ENCODE assay signal across 24 cellular contexts in the genomic region with DNA sequence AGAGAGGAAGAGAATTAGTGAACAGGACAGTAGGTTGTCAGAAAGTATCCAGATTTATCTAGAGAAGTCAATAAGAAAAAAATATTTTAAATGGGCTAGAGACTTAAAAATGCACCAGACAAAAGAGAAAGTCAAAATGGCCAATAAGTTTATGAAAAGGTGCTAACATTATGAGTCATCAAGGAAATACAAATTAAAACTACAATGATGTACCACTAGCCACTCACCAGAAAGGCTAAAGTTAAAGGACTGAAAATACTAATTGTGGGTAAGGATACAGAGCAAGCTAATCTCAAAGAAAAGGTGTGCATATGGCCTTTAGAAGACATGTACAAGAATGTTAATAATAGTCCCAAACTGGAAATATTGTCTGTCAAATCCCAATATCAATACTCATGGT. TPM values are rescaled to one million over a fixed set of nuclear protein-coding genes. Genes with fewer than 3 reads are reported as not detected.
DNase-seq lines count a peak whose midpoint lies in the region; ATAC-seq, FAIRE-seq and TF ChIP-seq lines count a peak whose summit lies in the region.
"Had no signal": no experiment of that assay in that cellular context is flagged by ENCODE, and none has a peak within 500 bp of the region (broad histone marks: within the 10 kb centered on the region; RNA-seq: fewer than 3 reads in every experiment).

No MANE protein-coding gene starts in this region.

- no TSS peak for BruUV-seq in GM12878 (replicated peaks; lab: Mats Ljungman, UMichigan)

- H2AFZ ChIP-seq in ACC112 (ENCODE audit: low read length, unreplicated experiment), result peak overlapping the region; percentile 31
- H2AFZ ChIP-seq in GM12878 (ENCODE audit: control insufficient read depth, low read depth, low read length), result no peak overlapping the region

- CTCF ChIA-PET in GM12878 (lab: Yijun Ruan, JAX), result no interaction called here

- no peaks in the 10 kb centered on the region for H4K20me1 ChIP-seq in GM12878 (ENCODE audit: control insufficient read depth, insufficient read depth)
- H4K20me1 ChIP-seq: BLaER1 had no signal

- no peak for TF ChIP-seq POLR2A in GM12878 (IDR thresholded peaks at IDR 0.05; ENCODE audit: low read depth, low read length)

- no peak for TF ChIP-seq RAD21 in GM12878 (IDR thresholded peaks at IDR 0.05; ENCODE audit: insufficient read depth, low read depth, low read length)

- RAD21 ChIA-PET in GM12878 (lab: Charles Lee; ENCODE audit: unreplicated experiment), result no interaction called here

- no peaks in the 10 kb centered on the region for H3K79me2 ChIP-seq in ACC112 (ENCODE audit: control insufficient read depth, insufficient read depth, low read length, unreplicated experiment)
- no peaks in the 10 kb centered on the region for H3K79me2 ChIP-seq in GM12878 (ENCODE audit: control insufficient read depth, insufficient read depth, low read length)

- no peak overlapping the region for H3K9ac ChIP-seq in GM12878 (ENCODE audit: control insufficient read depth, insufficient read depth, low read length)
- H3K9ac ChIP-seq: BLaER1 had no signal

- H3K27me3 ChIP-seq in ACC112 (ENCODE audit: insufficient read depth, low read length) (no peaks in the 10 kb centered on the region), GM12878 (replicated peaks in 1 of 2; ENCODE audit: control insufficient read depth in 2 of 2, insufficient read depth in 2 of 2, low read length in 1 of 2) (no peaks in the 10 kb centered on the region)
- H3K27me3 ChIP-seq: BLaER1 had no signal

- no peak for FAIRE-seq in GM12878 (lab: Jason Lieb, UNC)
- FAIRE-seq: HepG2 had no signal

- H3K4me3 ChIP-seq in ACC112 (ENCODE audit: low read depth, low read length) (no peak overlapping the region), GM12878 (no peak overlapping the region)
- H3K4me3 ChIP-seq: BLaER1 had no signal

- H3K4me2 ChIP-seq in GM12878 (ENCODE audit: control insufficient read depth, insufficient read depth), result no peak overlapping the region
- H3K4me2 ChIP-seq: BLaER1 had no signal

- no peak for TF ChIP-seq CTCF in GM12878 (IDR thresholded peaks at IDR 0.05 in 2 of 3, conservative IDR thresholded peaks at IDR 0.05 in 1 of 3; ENCODE audit: control insufficient read depth in 2 of 3, extremely low read depth in 1 of 3, insufficient read depth in 1 of 3, low read depth in 3 of 3, low read length in 3 of 3)

- POLR2A ChIA-PET in GM12878 (lab: Charles Lee), result no interaction called here

- H3K27ac ChIP-seq in ACC112 (ENCODE audit: low read depth, low read length) (no peak overlapping the region), GM12878 (ENCODE audit: control insufficient read depth, insufficient read depth) (no peak overlapping the region)
- H3K27ac ChIP-seq: BLaER1 had no signal

- no peak for TF ChIP-seq EP300 in GM12878 (IDR thresholded peaks at IDR 0.05; ENCODE audit: borderline replicate concordance in 1 of 2, control insufficient read depth in 1 of 2, low read depth in 2 of 2, low read length in 2 of 2)

- H3K36me3 ChIP-seq in ACC112 (ENCODE audit: insufficient read depth, low read length) (no peaks in the 10 kb centered on the region), GM12878 (ENCODE audit: control insufficient read depth in 2 of 2, insufficient read depth in 2 of 2, low read length in 1 of 2) (no peaks in the 10 kb centered on the region)
- H3K36me3 ChIP-seq: BLaER1 had no signal

- intact Hi-C loops in GM12878 (cut with micrococcal nuclease; ENCODE audit: unreplicated experiment), result no loop called here

- no peaks in the 10 kb centered on the region for H3K9me3 ChIP-seq in GM12878 (replicated peaks; ENCODE audit: control insufficient read depth, insufficient read depth, low read length)
- H3K9me3 ChIP-seq: BLaER1 had no signal

- ATAC-seq in GM19351 (IDR thresholded peaks at IDR 0.05; ENCODE audit: unreplicated experiment), result peak; percentile 58
- ATAC-seq in HG03103 (IDR thresholded peaks at IDR 0.05; ENCODE audit: low read depth, unreplicated experiment), result peak; percentile 43
- ATAC-seq in GM12878, result peak; percentile 57
- ATAC-seq: HCT116, HepG2 had no signal

- H3K4me1 ChIP-seq in ACC112 (ENCODE audit: control insufficient read depth, insufficient read depth, low read length, unreplicated experiment) (no peaks in the 10 kb centered on the region), GM12878 (ENCODE audit: control insufficient read depth, insufficient read depth, low read length) (no peaks in the 10 kb centered on the region)
- H3K4me1 ChIP-seq: BLaER1 had no signal

- no peak for DNase-seq in GM12878 (ENCODE audit: low read depth, low spot score)
- no peak for DNase-seq in stimulated activated CD4-positive, alpha-beta T cell treated with anti-CD3 and anti-CD28 coated beads, Interleukin-2, amount 100 ng/mL, for 24 hours
- DNase-seq in ACHN, result no peak
- no peak for DNase-seq in T-helper 1 cell
- no peak for DNase-seq in germinal center (ENCODE audit: low spot score)
- DNase-seq: 8988T; CD4-positive, alpha-beta memory T cell; DMS153; DMS79; GDM1; GOT3; H7; HFFc6; Karpas-422; KBM-7 had no signal

- SMC1A ChIA-PET in GM12878 (lab: Charles Lee; ENCODE audit: uncharacterized antibody, unreplicated experiment), result interaction anchor here (0.5 kb wide), 1 partner anchor 148 kb away, joined by 3 read pairs; no protein-coding TSS in a partner anchor

- in situ Hi-C loops in GM12878 (cut with MboI) (no loop called here), ACHN (cut with HindIII; ENCODE audit: low pct_ligation_motif_present, low pct_unique_long_range_greater_than_20kb, low sequenced_read_pairs) (no loop called here)

TF ChIP-seq in GM12878, 131 proteins besides CTCF, POLR2A, EP300 and RAD21:
- TF ChIP-seq JUNB (IDR thresholded peaks at IDR 0.05), result 0 out of 2 replicates have a peak, but pooled peaks have one; percentile 44
- TF ChIP-seq, protein P1, sequence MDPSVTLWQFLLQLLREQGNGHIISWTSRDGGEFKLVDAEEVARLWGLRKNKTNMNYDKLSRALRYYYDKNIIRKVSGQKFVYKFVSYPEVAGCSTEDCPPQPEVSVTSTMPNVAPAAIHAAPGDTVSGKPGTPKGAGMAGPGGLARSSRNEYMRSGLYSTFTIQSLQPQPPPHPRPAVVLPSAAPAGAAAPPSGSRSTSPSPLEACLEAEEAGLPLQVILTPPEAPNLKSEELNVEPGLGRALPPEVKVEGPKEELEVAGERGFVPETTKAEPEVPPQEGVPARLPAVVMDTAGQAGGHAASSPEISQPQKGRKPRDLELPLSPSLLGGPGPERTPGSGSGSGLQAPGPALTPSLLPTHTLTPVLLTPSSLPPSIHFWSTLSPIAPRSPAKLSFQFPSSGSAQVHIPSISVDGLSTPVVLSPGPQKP (IDR thresholded peaks at IDR 0.05; ENCODE audit: low read depth, low read length), result no peak

RNA-seq across cellular contexts. Expression of a gene that starts 37.7 kb away (rescaled TPM):
- total RNA-seq in GM12878 (2013; cell fraction: nucleolus; rRNA removed), result 0.21 and 0.24 TPM in 2 replicates
- total RNA-seq in GM12878 (2014; rRNA removed) (0.06 TPM in 1 of 2 replicates, not detected in the other), GM12878 (2014; rRNA removed; fragmentation: Illumina TruSeq; extraction: Trizol) (0.09 TPM in 1 of 2 replicates, not detected in the other), GM12878 (2021) (not detected in 2 replicates)
- polyA plus RNA-seq in GM12878 (2011; ENCODE audit: low read depth), result not detected
- polyA plus RNA-seq in GM12878 (2011; rRNA removed) (0.03 and 0.19 TPM in 2 replicates), GM12878 (2014; fragmentation: Illumina TruSeq; extraction: Trizol) (0.21 TPM in 1 of 2 replicates, not detected in the other), GM12878 (2014; fragmentation: Nextera tagmentation; extraction: Ambion mirVana) (not detected), GM12878 (2014; rRNA removed) (not detected in 2 replicates), GM12878 (2016; fragmentation: Nextera tagmentation; extraction: Ambion mirVana) (not detected)
- not detected in 2 replicates for polyA plus RNA-seq in GM12878 (2011; cell fraction: cytosol; rRNA removed)
- 0.25 and 0.28 TPM in 2 replicates for polyA plus RNA-seq in GM12878 (2011; cell fraction: nucleus; rRNA removed)
- polyA plus RNA-seq in GM12878 (2012), result not detected in 2 replicates
- 0.05 TPM in 1 of 2 replicates, not detected in the other for polyA minus RNA-seq in GM12878 (2011; rRNA and poly(A)+ RNA removed)
- not detected in 2 replicates for polyA minus RNA-seq in GM12878 (2011; cell fraction: cytosol; rRNA and poly(A)+ RNA removed)
- 0.12 and 0.67 TPM in 2 replicates for polyA minus RNA-seq in GM12878 (2011; cell fraction: nucleus; rRNA and poly(A)+ RNA removed)
- total RNA-seq: Daoy, H7, HepG2, HFFc6 had no signal
- polyA plus RNA-seq: CD14-positive monocyte; CD4-positive, alpha-beta memory T cell; HepG2; IgD-negative memory B cell had no signal
